12 cellular contexts compared by ENCODE assay signal in the genomic region with DNA sequence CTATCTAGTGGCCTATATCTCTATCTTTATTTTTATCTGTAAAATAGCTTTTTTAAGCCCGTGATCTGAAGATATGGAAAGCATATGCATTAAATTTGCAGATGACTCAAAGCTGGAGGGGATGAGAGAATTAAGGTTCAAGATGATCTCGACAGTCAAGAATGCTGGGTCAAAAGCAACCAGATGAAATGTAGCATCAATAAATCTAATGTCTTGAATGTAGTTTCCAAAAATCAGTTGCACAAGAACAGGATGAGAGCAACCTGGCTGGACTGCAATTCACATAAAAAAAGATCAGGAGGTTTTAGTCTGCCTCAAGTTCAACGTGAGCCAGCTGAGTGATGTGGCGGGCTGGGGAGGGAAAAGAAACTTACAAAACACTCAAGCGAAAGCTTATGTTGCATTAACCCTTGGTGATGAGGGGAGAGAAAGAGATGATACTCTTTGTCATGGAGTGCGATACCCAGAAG.
DNase-seq lines count a peak whose midpoint lies in the region; ATAC-seq, FAIRE-seq and TF ChIP-seq lines count a peak whose summit lies in the region.
"Had no signal": no experiment of that assay in that cellular context is flagged by ENCODE, and none has a peak within 500 bp of the region (broad histone marks: within the 10 kb centered on the region; RNA-seq: fewer than 3 reads in every experiment).

No MANE protein-coding gene starts in this region.

- H3K27me3 Mint-ChIP-seq in stimulated activated memory B cell treated with anti-CD40 and anti-IgM and Interleukin-4, amounts not matched to agents 10 μg/mL and 1 μg/mL and 100 μg/mL, for 72 hours: no peaks in the 10 kb centered on the region

- H4K20me1 ChIP-seq in GM12878 (ENCODE audit: control insufficient read depth, insufficient read depth): no peaks in the 10 kb centered on the region

- peak overlapping the region; percentile 85 for H3K4me2 ChIP-seq in GM12878 (ENCODE audit: control insufficient read depth, insufficient read depth)

- H3K4me3 ChIP-seq in GM12878: peak overlapping the region; percentile 9; the same call in 1 of the 2 replicates

- H2AFZ ChIP-seq in GM12878 (ENCODE audit: control insufficient read depth, low read depth, low read length): peak overlapping the region; percentile 63

- CTCF ChIA-PET in GM12878 (lab: Yijun Ruan, JAX): no interaction called here

- SMC1A ChIA-PET in GM12878 (lab: Charles Lee; ENCODE audit: uncharacterized antibody, unreplicated experiment): interaction anchor here (0.6 to 1.2 kb wide), 5 partner anchors 12 to 73 kb away, joined by 3 to 4 read pairs (median 3); no protein-coding TSS in a partner anchor

- no peaks in the 10 kb centered on the region for H3K36me3 Mint-ChIP-seq in stimulated activated memory B cell treated with anti-CD40 and anti-IgM and Interleukin-4, amounts not matched to agents 10 μg/mL and 1 μg/mL and 100 μg/mL, for 72 hours
- no peaks in the 10 kb centered on the region for H3K36me3 Mint-ChIP-seq in stimulated activated effector memory CD8-positive, alpha-beta T cell treated with anti-CD3 and anti-CD28 coated beads, Interleukin-12 subunit alpha, Interleukin-12 subunit beta, amount 100 ng/mL, for 72 hours

- peak overlapping the region; percentile 17 for H3K4me3 Mint-ChIP-seq in stimulated activated memory B cell treated with anti-CD40 and anti-IgM and Interleukin-4, amounts not matched to agents 10 μg/mL and 1 μg/mL and 100 μg/mL, for 72 hours
- no peak overlapping the region for H3K4me3 Mint-ChIP-seq in stimulated activated effector memory CD8-positive, alpha-beta T cell treated with anti-CD3 and anti-CD28 coated beads, Interleukin-12 subunit alpha, Interleukin-12 subunit beta, amount 100 ng/mL, for 72 hours
- H3K4me3 Mint-ChIP-seq: activated CD4-positive, alpha-beta T cell treated with anti-CD3 and anti-CD28 coated beads, Interleukin-2, amount 10 ng/mL, durations not matched to agents 24 days and 14 days had no signal

- TF ChIP-seq EP300 in GM12878 (IDR thresholded peaks at IDR 0.05; ENCODE audit: borderline replicate concordance in 1 of 2, control insufficient read depth in 1 of 2, low read depth in 2 of 2, low read length in 2 of 2): no peak

- no peak for DNase-seq in GM12878 (ENCODE audit: low read depth, low spot score)
- DNase-seq in stimulated activated CD4-positive, alpha-beta T cell treated with anti-CD3 and anti-CD28 coated beads, Interleukin-2, amount 100 ng/mL, for 24 hours: no peak
- no peak for DNase-seq in NCI-H2171 treated with DMSO at 0.1 percent for 48 hours (lab: John Stamatoyannopoulos, UW)
- DNase-seq in NCI-H510A (lab: John Stamatoyannopoulos, UW): no peak
- DNase-seq in stimulated activated effector memory CD8-positive, alpha-beta T cell treated with anti-CD3 and anti-CD28 coated beads, Interleukin-12 subunit alpha, Interleukin-12 subunit beta, amount 100 ng/mL, for 72 hours (ENCODE audit: low spot score in 2 of 2): no peak
- DNase-seq: activated CD4-positive, alpha-beta T cell treated with anti-CD3 and anti-CD28 coated beads, Interleukin-2, amount 10 ng/mL, durations not matched to agents 24 days and 14 days; cerebellar nuclear complex; NCI-H1417; stimulated activated CD4-positive, alpha-beta T cell treated with anti-CD3 and anti-CD28 coated beads, Interleukin-4, amount 100 ng/mL, for 24 hours had no signal

- WGBS in GM12878 (ENCODE audit: insufficient coverage, insufficient replicate concordance, low lambda C conversion rate, missing lambda C conversion rate): 1% methylated on average over 6 of the region's 6 CpGs

- peak overlapping the region; percentile 71 for H3K27ac Mint-ChIP-seq in stimulated activated memory B cell treated with anti-CD40 and anti-IgM and Interleukin-4, amounts not matched to agents 10 μg/mL and 1 μg/mL and 100 μg/mL, for 72 hours
- no peak overlapping the region for H3K27ac Mint-ChIP-seq in stimulated activated effector memory CD8-positive, alpha-beta T cell treated with anti-CD3 and anti-CD28 coated beads, Interleukin-12 subunit alpha, Interleukin-12 subunit beta, amount 100 ng/mL, for 72 hours
- H3K27ac Mint-ChIP-seq: activated CD4-positive, alpha-beta T cell treated with anti-CD3 and anti-CD28 coated beads, Interleukin-2, amount 10 ng/mL, durations not matched to agents 24 days and 14 days had no signal

- TF ChIP-seq CTCF in GM12878 (IDR thresholded peaks at IDR 0.05 in 2 of 3, conservative IDR thresholded peaks at IDR 0.05 in 1 of 3; ENCODE audit: control insufficient read depth in 2 of 3, extremely low read depth in 1 of 3, insufficient read depth in 1 of 3, low read depth in 3 of 3, low read length in 3 of 3): no peak

- in situ Hi-C loops in GM12878 (cut with MboI): no loop called here

- no peaks in the 10 kb centered on the region for H3K36me3 ChIP-seq in GM12878 (ENCODE audit: control insufficient read depth in 2 of 2, insufficient read depth in 2 of 2, low read length in 1 of 2)

- H3K9me3 ChIP-seq in GM12878 (replicated peaks; ENCODE audit: control insufficient read depth, insufficient read depth, low read length): no peaks in the 10 kb centered on the region

- POLR2A ChIA-PET in GM12878 (lab: Charles Lee): interaction anchor here (1.2 kb wide), 1 partner anchor 18 kb away, joined by 3 read pairs; no protein-coding TSS in a partner anchor

- TF ChIP-seq POLR2A in GM12878 (IDR thresholded peaks at IDR 0.05; ENCODE audit: low read depth, low read length): no peak

- no peak for FAIRE-seq in GM12878 (lab: Jason Lieb, UNC)

- H3K79me2 ChIP-seq in GM12878 (ENCODE audit: control insufficient read depth, insufficient read depth, low read length): no peaks in the 10 kb centered on the region

- peak; percentile 53 for ATAC-seq in GM19395 (IDR thresholded peaks at IDR 0.05; ENCODE audit: unreplicated experiment)
- peak; percentile 38 for ATAC-seq in HG03135 (IDR thresholded peaks at IDR 0.05; ENCODE audit: unreplicated experiment)
- peak; percentile 40; the same call in 2 of the 3 replicates for ATAC-seq in GM12878
- ATAC-seq in stimulated activated memory B cell treated with anti-CD40 and anti-IgM and Interleukin-4, amounts not matched to agents 10 μg/mL and 1 μg/mL and 100 μg/mL, for 72 hours: peak; percentile 63
- no peak for ATAC-seq in stimulated activated effector memory CD8-positive, alpha-beta T cell treated with anti-CD3 and anti-CD28 coated beads, Interleukin-12 subunit alpha, Interleukin-12 subunit beta, amount 100 ng/mL, for 72 hours

- intact Hi-C loops in GM12878 (cut with micrococcal nuclease; ENCODE audit: unreplicated experiment): loop anchor here (2.0 kb wide), 1 partner anchor 18 kb away; no protein-coding TSS in a partner anchor

- H3K9ac ChIP-seq in GM12878 (ENCODE audit: control insufficient read depth, insufficient read depth, low read length): no peak overlapping the region; the same call in 1 of the 2 replicates

- no peaks in the 10 kb centered on the region for H3K27me3 ChIP-seq in GM12878 (replicated peaks in 1 of 2; ENCODE audit: control insufficient read depth in 2 of 2, insufficient read depth in 2 of 2, low read length in 1 of 2)

- no peaks in the 10 kb centered on the region for H3K9me3 Mint-ChIP-seq in stimulated activated memory B cell treated with anti-CD40 and anti-IgM and Interleukin-4, amounts not matched to agents 10 μg/mL and 1 μg/mL and 100 μg/mL, for 72 hours
- H3K9me3 Mint-ChIP-seq in stimulated activated effector memory CD8-positive, alpha-beta T cell treated with anti-CD3 and anti-CD28 coated beads, Interleukin-12 subunit alpha, Interleukin-12 subunit beta, amount 100 ng/mL, for 72 hours: no peaks in the 10 kb centered on the region
- H3K9me3 Mint-ChIP-seq: activated CD4-positive, alpha-beta T cell treated with anti-CD3 and anti-CD28 coated beads, Interleukin-2, amount 10 ng/mL, durations not matched to agents 24 days and 14 days had no signal

- H3K4me1 Mint-ChIP-seq in stimulated activated memory B cell treated with anti-CD40 and anti-IgM and Interleukin-4, amounts not matched to agents 10 μg/mL and 1 μg/mL and 100 μg/mL, for 72 hours: peaks cover 58% of the 10 kb centered on the region
- H3K4me1 Mint-ChIP-seq in stimulated activated effector memory CD8-positive, alpha-beta T cell treated with anti-CD3 and anti-CD28 coated beads, Interleukin-12 subunit alpha, Interleukin-12 subunit beta, amount 100 ng/mL, for 72 hours: no peaks in the 10 kb centered on the region
- H3K4me1 Mint-ChIP-seq: activated CD4-positive, alpha-beta T cell treated with anti-CD3 and anti-CD28 coated beads, Interleukin-2, amount 10 ng/mL, durations not matched to agents 24 days and 14 days had no signal

- H3K27ac ChIP-seq in GM12878 (ENCODE audit: control insufficient read depth, insufficient read depth): peak overlapping the region; percentile 48

- no TSS peak for BruUV-seq in GM12878 (replicated peaks; lab: Mats Ljungman, UMichigan)

- H3K4me1 ChIP-seq in GM12878 (ENCODE audit: control insufficient read depth, insufficient read depth, low read length): peaks cover 44% of the 10 kb centered on the region

- RAD21 ChIA-PET in GM12878 (lab: Charles Lee; ENCODE audit: unreplicated experiment): interaction anchor here (2.1 kb wide), 1 partner anchor 19 kb away, joined by 10 read pairs; no protein-coding TSS in a partner anchor

- no peak for TF ChIP-seq RAD21 in GM12878 (IDR thresholded peaks at IDR 0.05; ENCODE audit: insufficient read depth, low read depth, low read length)

TF ChIP-seq in GM12878, 131 proteins besides CTCF, POLR2A, EP300 and RAD21 (continues in another document):
- no peak for TF ChIP-seq NFXL1 (IDR thresholded peaks at IDR 0.05; ENCODE audit: borderline replicate concordance)
- TF ChIP-seq ATF7 (IDR thresholded peaks at IDR 0.05; ENCODE audit: low read depth): no peak
- TF ChIP-seq, protein P1, sequence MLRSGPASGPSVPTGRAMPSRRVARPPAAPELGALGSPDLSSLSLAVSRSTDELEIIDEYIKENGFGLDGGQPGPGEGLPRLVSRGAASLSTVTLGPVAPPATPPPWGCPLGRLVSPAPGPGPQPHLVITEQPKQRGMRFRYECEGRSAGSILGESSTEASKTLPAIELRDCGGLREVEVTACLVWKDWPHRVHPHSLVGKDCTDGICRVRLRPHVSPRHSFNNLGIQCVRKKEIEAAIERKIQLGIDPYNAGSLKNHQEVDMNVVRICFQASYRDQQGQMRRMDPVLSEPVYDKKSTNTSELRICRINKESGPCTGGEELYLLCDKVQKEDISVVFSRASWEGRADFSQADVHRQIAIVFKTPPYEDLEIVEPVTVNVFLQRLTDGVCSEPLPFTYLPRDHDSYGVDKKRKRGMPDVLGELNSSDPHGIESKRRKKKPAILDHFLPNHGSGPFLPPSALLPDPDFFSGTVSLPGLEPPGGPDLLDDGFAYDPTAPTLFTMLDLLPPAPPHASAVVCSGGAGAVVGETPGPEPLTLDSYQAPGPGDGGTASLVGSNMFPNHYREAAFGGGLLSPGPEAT (IDR thresholded peaks at IDR 0.05; ENCODE audit: low read depth): no peak
- TF ChIP-seq SIX5 (IDR thresholded peaks at IDR 0.05; ENCODE audit: low read depth, low read length, severe bottlenecking): no peak
